Comparison of ENCODE assay signal across 8 cellular contexts in the genomic region with DNA sequence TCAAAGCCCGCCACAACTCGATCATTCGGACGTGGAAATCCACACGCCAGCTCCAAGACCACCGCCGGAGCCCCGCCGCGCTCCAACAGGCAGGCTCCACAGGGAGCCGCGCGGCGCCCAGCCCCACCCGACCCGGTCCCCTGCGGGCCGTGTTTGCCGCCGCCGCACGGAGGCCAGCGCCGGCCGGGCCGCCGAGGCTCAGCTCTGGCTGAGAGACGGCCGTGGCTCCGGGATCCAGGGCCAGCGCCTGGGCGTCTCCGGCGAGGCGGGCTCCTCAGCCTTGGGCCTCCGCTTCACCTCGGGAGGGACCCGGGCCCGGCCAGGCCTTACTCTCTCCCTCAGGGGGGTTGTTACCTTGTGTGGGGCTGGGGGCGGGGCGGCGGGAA. TPM values are rescaled to one million over a fixed set of nuclear protein-coding genes. Genes with fewer than 3 reads are reported as not detected.
DNase-seq lines count a peak whose midpoint lies in the region; ATAC-seq and TF ChIP-seq lines count a peak whose summit lies in the region.

No MANE protein-coding gene starts in this region.

- peak overlapping the region; percentile 89 for H2AFZ ChIP-seq in IMR-90 (replicated peaks; ENCODE audit: low read length, poor library complexity)

- TF ChIP-seq CTCF in IMR-90 (conservative IDR thresholded peaks at IDR 0.05; ENCODE audit: low read depth, low read length) (no peak), MCF 10A (IDR thresholded peaks at IDR 0.05; ENCODE audit: unreplicated experiment) (no peak), lower leg skin (IDR thresholded peaks at IDR 0.05) (no peak), tibial nerve (IDR thresholded peaks at IDR 0.05) (no peak)

- no TSS peak for BruUV-seq in IMR-90 (replicated peaks; lab: Mats Ljungman, UMichigan)
- no TSS peak for BruUV-seq in MCF 10A (replicated peaks; lab: Mats Ljungman, UMichigan)

- peak overlapping the region; percentile 83 for H3K4ac ChIP-seq in IMR-90 (ENCODE audit: low read depth, low read length)

- peak overlapping the region; percentile 70; the same call in 1 of the 2 replicates for H3K56ac ChIP-seq in IMR-90 (ENCODE audit: extremely low read depth, insufficient read depth, low read length)

- no peak overlapping the region for H3K23ac ChIP-seq in IMR-90 (ENCODE audit: low read depth, low read length)

- ATAC-seq in GM21528 (IDR thresholded peaks at IDR 0.05; ENCODE audit: low FRiP score, unreplicated experiment) = peak; percentile 42
- peak; percentile 70 for ATAC-seq in IMR-90 (ENCODE audit: low read depth)

- no peak overlapping the region for H2AK5ac ChIP-seq in IMR-90 (ENCODE audit: low read depth, low read length)

- intact Hi-C loops in IMR-90 (cut with micrococcal nuclease) (loop anchor here (10.0 kb wide), 1 partner anchor 610 kb away; a partner anchor contains a TSS), MCF 10A (cut with micrococcal nuclease) (no loop called here), lower leg skin (cut with DNase I; ENCODE audit: low total_unique reads) (no loop called here)

- no peak overlapping the region for H2BK15ac ChIP-seq in IMR-90 (ENCODE audit: low read depth, low read length)

- dilution Hi-C loops in IMR-90 (cut with HindIII; ENCODE audit: low sequenced_read_pairs, unreplicated experiment) = no loop called here

- H3K4me3 ChIP-seq in IMR-90 (ENCODE audit: insufficient read depth, low read depth, low read length) (peak overlapping the region; percentile 90), lower leg skin (ENCODE audit: low read depth, poor library complexity, severe bottlenecking) (peak overlapping the region; percentile 88), tibial nerve (peak overlapping the region; percentile 70 to 92 (median 82))

- H4K91ac ChIP-seq in IMR-90 (ENCODE audit: insufficient read depth, low read depth, low read length) = no peak overlapping the region; the same call in 1 of the 2 replicates

- H4K5ac ChIP-seq in IMR-90 (ENCODE audit: low read depth, low read length) = peak overlapping the region; percentile 61; the same call in 1 of the 2 replicates

- no peak for TF ChIP-seq EP300 in tibial nerve (IDR thresholded peaks at IDR 0.05)

- H2BK20ac ChIP-seq in IMR-90 (ENCODE audit: low read depth, low read length) = no peak overlapping the region

- H3K27me3 Mint-ChIP-seq in MCF 10A (ENCODE audit: insufficient read depth, unreplicated experiment) = no peaks in the 10 kb centered on the region

- no peak for TF ChIP-seq RAD21 in IMR-90 (IDR thresholded peaks at IDR 0.05; ENCODE audit: low read length)

- H2AK9ac ChIP-seq in IMR-90 (replicated peaks; ENCODE audit: low read depth, low read length, poor library complexity) = peak overlapping the region; percentile 93

- peak overlapping the region; percentile 75 for H3K27ac ChIP-seq in IMR-90 (ENCODE audit: insufficient read depth, low read length)
- peak overlapping the region; percentile 84 to 94 (median 90) for H3K27ac ChIP-seq in tibial nerve

- H3K4me1 ChIP-seq in IMR-90 (ENCODE audit: control insufficient read depth, insufficient read depth, low read length) (peaks cover 4% of the 10 kb centered on the region; the same call in 1 of the 2 replicates), tibial nerve (peaks cover 0 to 54% (median 20%) of the 10 kb centered on the region in 4 donors)

- H2BK5ac ChIP-seq in IMR-90 (ENCODE audit: low read depth, low read length, poor library complexity, severe bottlenecking) = peak overlapping the region; percentile 64

- H3K79me1 ChIP-seq in IMR-90 (ENCODE audit: low read depth in 1 of 2, low read length in 2 of 2) = peaks cover 4 to 14% of the 10 kb centered on the region in 2 experiments; a peak in 2 of 4 replicates

- peak overlapping the region; percentile 94 for H3K4me3 Mint-ChIP-seq in MCF 10A (ENCODE audit: unreplicated experiment)

- H3K36me3 Mint-ChIP-seq in MCF 10A (ENCODE audit: insufficient read depth, unreplicated experiment) = peaks cover 41% of the 10 kb centered on the region

- peak overlapping the region; percentile 85 for H3K9ac ChIP-seq in IMR-90 (ENCODE audit: low read depth, low read length)

- 0% methylated on average over 15 of the region's 42 CpGs; no CpG with 5 or more reads in 1 of the 2 experiments for WGBS in IMR-90 (ENCODE audit: extremely low coverage in 2 of 2, insufficient read length in 1 of 2), 2 experiments
- 0 to 2% methylated on average over 11 to 40 of the region's 42 CpGs for WGBS in lower leg skin, 2 donors
- WGBS in tibial nerve, 2 donors = 1 to 2% methylated on average over 17 to 21 of the region's 42 CpGs

- H3K18ac ChIP-seq in IMR-90 (ENCODE audit: low read depth, low read length) = no peak overlapping the region; the same call in 1 of the 2 replicates

- peak overlapping the region; percentile 73 for H3K14ac ChIP-seq in IMR-90 (replicated peaks; ENCODE audit: low read depth, low read length)

- DNase-seq in ELR (ENCODE audit: low read depth) (peak; percentile 43), IMR-90 (no peak), MCF 10A (ENCODE audit: unreplicated experiment) (no peak), lower leg skin (ENCODE audit: low spot score in 2 of 2) (no peak), tibial nerve (ENCODE audit: low spot score in 2 of 2) (no peak), SW 1271 (lab: John Stamatoyannopoulos, UW) (no peak), DMS114 treated with DMSO at 0.1 percent for 48 hours (lab: John Stamatoyannopoulos, UW; ENCODE audit: unreplicated experiment) (no peak)

- CTCF ChIA-PET in IMR-90 (lab: Yijun Ruan, JAX) (interaction anchor here (1.3 kb wide), 1 partner anchor 242 kb away, joined by 4 read pairs; no protein-coding TSS in a partner anchor), MCF 10A (lab: Yijun Ruan, JAX) (interaction anchor here (0.9 to 7.0 kb wide), 5 partner anchors 195 to 306 kb away, joined by 3 to 87 read pairs (median 33); no protein-coding TSS in a partner anchor)

- H3K27ac Mint-ChIP-seq in MCF 10A (ENCODE audit: low read depth, unreplicated experiment) = peak overlapping the region; percentile 95

- H2BK120ac ChIP-seq in IMR-90 (ENCODE audit: low read depth, low read length) = no peak overlapping the region

- H3K9me3 Mint-ChIP-seq in MCF 10A (ENCODE audit: unreplicated experiment) = no peaks in the 10 kb centered on the region

- H4K20me1 ChIP-seq in IMR-90 (ENCODE audit: insufficient read depth, low read length) = peaks cover 11% of the 10 kb centered on the region; the same call in 1 of the 2 replicates

- H3K4me1 Mint-ChIP-seq in MCF 10A (ENCODE audit: insufficient read depth, unreplicated experiment) = peaks cover 10% of the 10 kb centered on the region

- H4K8ac ChIP-seq in IMR-90 (ENCODE audit: low read depth in 2 of 2, low read length in 2 of 2) = peak overlapping the region; percentile 62 to 69; a peak in 3 of 4 replicates

- POLR2A ChIA-PET in IMR-90 (lab: Charles Lee; ENCODE audit: unreplicated experiment) (interaction anchor here (0.6 to 1.0 kb wide), 2 partner anchors 22 to 122 kb away, joined by 3 to 4 read pairs; no protein-coding TSS in a partner anchor), MCF 10A (lab: Yijun Ruan, JAX) (interaction anchor here (0.9 to 4.8 kb wide), 24 partner anchors 9 to 615 kb away, joined by 3 to 44 read pairs (median 5); a partner anchor contains a TSS)

- no peaks in the 10 kb centered on the region; the same call in 1 of the 2 replicates for H3K9me1 ChIP-seq in IMR-90 (ENCODE audit: insufficient read depth, low read length)

- H3K4me2 ChIP-seq in IMR-90 (ENCODE audit: low read depth, low read length) = peak overlapping the region; percentile 97

- H3K27me3 ChIP-seq in IMR-90 (ENCODE audit: control insufficient read depth, insufficient read depth, low read length) (no peaks in the 10 kb centered on the region), tibial nerve (no peaks in the 10 kb centered on the region)

- H3K9me3 ChIP-seq in IMR-90 (ENCODE audit: control insufficient read depth, insufficient read depth, low read length) = no peaks in the 10 kb centered on the region
- H3K9me3 ChIP-seq in tibial nerve = no peaks in the 10 kb centered on the region

- in situ Hi-C loops in IMR-90 (cut with MboI; ENCODE audit: low sequenced_read_pairs) = loop anchor here (10.0 to 25.0 kb wide), 2 partner anchors 580 to 1833 kb away; no protein-coding TSS in a partner anchor

- TF ChIP-seq POLR2A in IMR-90 (IDR thresholded peaks at IDR 0.05; ENCODE audit: low read depth, low read length) (no peak), lower leg skin (IDR thresholded peaks at IDR 0.05) (no peak), tibial nerve (IDR thresholded peaks at IDR 0.05) (no peak)

- H3K36me3 ChIP-seq in IMR-90 (ENCODE audit: control insufficient read depth, insufficient read depth, low read length) (peaks cover 8% of the 10 kb centered on the region), tibial nerve (peaks cover 0 to 31% (median 0%) of the 10 kb centered on the region in 3 donors)

TF ChIP-seq in IMR-90, 13 proteins besides CTCF, POLR2A, EP300 and RAD21:
- TF ChIP-seq RFX5 (IDR thresholded peaks at IDR 0.05; ENCODE audit: low read depth, low read length) = no peak

RNA-seq across cellular contexts. Expression of a gene that starts 0.3 kb away (rescaled TPM):
- total RNA-seq in IMR-90 (2012; rRNA removed) (3.9 and 8.6 TPM in 2 replicates), MCF 10A (2022) (46.6 and 48.2 TPM in 2 replicates), lower leg skin (10 to 100 TPM in 2 of 4 donors, 1 to 10 TPM in 2; 8.0 to 20.5 (median 10.6) TPM), tibial nerve (10 to 100 TPM; 11.4 to 21.0 (median 15.3) TPM)
- 12.2 and 15.1 TPM in 2 replicates for polyA plus RNA-seq in IMR-90 (2012; rRNA removed)
- polyA plus RNA-seq in IMR-90 (2012; cell fraction: cytosol; rRNA removed) = 3.6 and 4.1 TPM in 2 replicates
- 3.3 and 15.7 TPM in 2 replicates for polyA plus RNA-seq in IMR-90 (2012; cell fraction: nucleus; rRNA removed; ENCODE audit: low replicate concordance)
